In genomic region chr9:114591206-114591853, GRCh38 we compare ENCODE assay signal across 8 cellular contexts. TPM values are rescaled to one million over a fixed set of nuclear protein-coding genes. Genes with fewer than 3 reads are reported as not detected.
A peak's percentile ranks its signal among the peaks of the same experiment; 100 is the strongest.
DNase-seq lines count a peak whose midpoint lies in the region; ATAC-seq and TF ChIP-seq lines count a peak whose summit lies in the region.

No MANE protein-coding gene starts in this region.

- peaks cover 45 to 61% (median 52%) of the 10 kb centered on the region in 4 donors for H3K4me1 ChIP-seq in stomach

- no peak for DNase-seq in activated T-cell treated with anti-CD3 and anti-CD28 coated beads, Interleukin-2, amount 50 U/mL, for 24 hours
- no peak for DNase-seq in activated T-cell treated with anti-CD3 and anti-CD28 coated beads, Interleukin-2, amount 50 U/mL, for 48 hours
- no peak for DNase-seq in activated naive CD8-positive, alpha-beta T cell treated with anti-CD3 and anti-CD28 coated beads for 36 hours
- no peak for DNase-seq in left colon
- no peak for DNase-seq in stomach
- DNase-seq in NCI-H2196 (lab: John Stamatoyannopoulos, UW; ENCODE audit: unreplicated experiment): no peak
- DNase-seq in NCI-H345 treated with DMSO at 0.1 percent for 48 hours (lab: John Stamatoyannopoulos, UW; ENCODE audit: unreplicated experiment): no peak
- no peak for DNase-seq in substantia nigra (lab: John Stamatoyannopoulos, UW)

- peaks cover 75% of the 10 kb centered on the region for H3K36me3 Mint-ChIP-seq in activated T-cell treated with anti-CD3 and anti-CD28 coated beads, Interleukin-2, amount 50 U/mL, for 24 hours (ENCODE audit: low read depth)
- peaks cover 70% of the 10 kb centered on the region for H3K36me3 Mint-ChIP-seq in activated naive CD8-positive, alpha-beta T cell treated with anti-CD3 and anti-CD28 coated beads for 36 hours

- TF ChIP-seq POLR2A in stomach (IDR thresholded peaks at IDR 0.05): no peak

- ATAC-seq in left colon: peak; percentile 16

- WGBS in stomach, 5 donors: 26 to 45% (median 34%) methylated on average over 6 of the region's 6 CpGs

- H3K27ac Mint-ChIP-seq in activated T-cell treated with anti-CD3 and anti-CD28 coated beads, Interleukin-2, amount 50 U/mL, for 24 hours: peak overlapping the region; percentile 92
- H3K27ac Mint-ChIP-seq in activated naive CD8-positive, alpha-beta T cell treated with anti-CD3 and anti-CD28 coated beads for 36 hours: peak overlapping the region; percentile 88

- H3K27me3 Mint-ChIP-seq in activated T-cell treated with anti-CD3 and anti-CD28 coated beads, Interleukin-2, amount 50 U/mL, for 24 hours: no peaks in the 10 kb centered on the region
- no peaks in the 10 kb centered on the region for H3K27me3 Mint-ChIP-seq in activated naive CD8-positive, alpha-beta T cell treated with anti-CD3 and anti-CD28 coated beads for 36 hours

- TF ChIP-seq EP300 in stomach (IDR thresholded peaks at IDR 0.05): no peak

- H3K4me3 ChIP-seq in stomach: peak overlapping the region in 3 of 4 donors; percentile 7 to 27 (median 10)

- peaks cover 65% of the 10 kb centered on the region for H3K4me1 Mint-ChIP-seq in activated T-cell treated with anti-CD3 and anti-CD28 coated beads, Interleukin-2, amount 50 U/mL, for 24 hours (ENCODE audit: low read depth)
- H3K4me1 Mint-ChIP-seq in activated naive CD8-positive, alpha-beta T cell treated with anti-CD3 and anti-CD28 coated beads for 36 hours: peaks cover 56% of the 10 kb centered on the region

- no peaks in the 10 kb centered on the region for H3K9me3 ChIP-seq in stomach

- H3K27ac ChIP-seq in stomach (peak overlapping the region in 4 of 5 donors; percentile 51 to 94 (median 81)), substantia nigra (ENCODE audit: low read depth, low read length, poor library complexity, severe bottlenecking) (no peak overlapping the region)

- no peaks in the 10 kb centered on the region for H3K9me3 Mint-ChIP-seq in activated T-cell treated with anti-CD3 and anti-CD28 coated beads, Interleukin-2, amount 50 U/mL, for 24 hours
- H3K9me3 Mint-ChIP-seq in activated naive CD8-positive, alpha-beta T cell treated with anti-CD3 and anti-CD28 coated beads for 36 hours: no peaks in the 10 kb centered on the region

- no peak for TF ChIP-seq CTCF in stomach (IDR thresholded peaks at IDR 0.05)

- H3K4me3 Mint-ChIP-seq in activated T-cell treated with anti-CD3 and anti-CD28 coated beads, Interleukin-2, amount 50 U/mL, for 24 hours: peak overlapping the region; percentile 70
- peak overlapping the region; percentile 76 for H3K4me3 Mint-ChIP-seq in activated naive CD8-positive, alpha-beta T cell treated with anti-CD3 and anti-CD28 coated beads for 36 hours

- peaks cover 34 to 40% (median 40%) of the 10 kb centered on the region in 4 donors for H3K36me3 ChIP-seq in stomach

- no peaks in the 10 kb centered on the region for H3K27me3 ChIP-seq in stomach

- intact Hi-C loops in left colon (cut with DNase I, micrococcal nuclease): no loop called here
- intact Hi-C loops in stomach (cut with DNase I; ENCODE audit: low total_unique reads): no loop called here

RNA-seq across cellular contexts. Expression of gene ATP6V1G1, which starts 3.8 kb away (rescaled TPM):
- 10 to 100 TPM; 41.7 to 41.9 TPM for total RNA-seq in activated naive CD8-positive, alpha-beta T cell treated with anti-CD3 and anti-CD28 coated beads for 36 hours
- total RNA-seq in left colon (10 to 100 TPM; 66.9 to 74.3 TPM), stomach (100 to 1,000 TPM in 3 of 5 donors, 10 to 100 TPM in 2; 27.5 to 259 (median 159) TPM)
- 100 to 1,000 TPM; 137 to 302 (median 263) TPM for polyA plus RNA-seq in stomach

RNA-seq across cellular contexts. Expression of gene TMEM268, which starts 19.8 kb away (rescaled TPM):
- total RNA-seq in activated naive CD8-positive, alpha-beta T cell treated with anti-CD3 and anti-CD28 coated beads for 36 hours: 10 to 100 TPM; 28.8 to 29.8 TPM
- total RNA-seq in left colon: 1 to 10 TPM; 6.8 to 9.4 TPM
- total RNA-seq in stomach: 10 to 100 TPM in 2 of 5 donors, 1 to 10 TPM in 3; 4.1 to 33.3 (median 6.2) TPM
- polyA plus RNA-seq in stomach: 1 to 10 TPM; 3.6 to 4.6 (median 4.1) TPM
